Comparison of ENCODE assay signal across 8 cellular contexts in the genomic region with DNA sequence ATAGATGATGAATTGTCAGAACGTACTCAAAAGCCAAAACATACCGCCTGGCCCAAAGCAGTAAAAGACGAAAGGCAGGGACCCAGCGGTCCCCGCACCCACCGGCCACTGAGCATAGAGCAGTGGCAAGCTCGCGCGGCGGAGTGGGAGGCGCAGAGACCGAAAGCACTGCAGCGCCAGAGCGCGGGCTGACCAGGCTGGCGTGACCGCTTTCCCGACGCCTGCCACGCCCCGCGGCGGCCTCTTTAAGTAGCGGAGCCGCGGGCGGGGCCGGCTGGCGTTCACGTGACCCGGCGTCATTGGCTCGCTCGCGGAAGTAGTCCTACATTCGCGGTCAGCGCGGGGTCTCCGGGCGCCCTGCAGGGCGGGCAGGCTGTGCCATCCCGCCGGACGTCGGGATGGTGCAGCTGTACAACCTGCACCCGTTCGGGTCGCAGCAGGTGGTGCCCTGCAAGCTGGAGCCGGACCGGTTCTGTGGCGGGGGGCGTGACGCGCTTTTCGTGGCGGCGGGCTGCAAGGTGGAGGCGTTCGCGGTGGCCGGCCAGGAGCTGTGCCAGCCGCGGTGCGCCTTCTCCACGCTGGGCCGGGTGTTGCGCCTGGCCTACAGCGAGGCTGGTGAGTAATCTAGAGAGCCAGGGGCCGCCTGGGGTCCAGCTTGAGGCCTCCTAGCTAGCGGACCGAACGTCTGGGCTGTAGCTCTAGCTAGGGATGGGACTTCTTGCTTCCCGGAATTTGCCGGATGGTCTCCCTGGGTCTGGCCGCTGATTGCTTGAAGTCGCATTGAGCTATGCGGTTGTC. TPM values are rescaled to one million over a fixed set of nuclear protein-coding genes. Genes with fewer than 3 reads are reported as not detected.
DNase-seq lines count a peak whose midpoint lies in the region; ATAC-seq and TF ChIP-seq lines count a peak whose summit lies in the region.

A gene with protein sequence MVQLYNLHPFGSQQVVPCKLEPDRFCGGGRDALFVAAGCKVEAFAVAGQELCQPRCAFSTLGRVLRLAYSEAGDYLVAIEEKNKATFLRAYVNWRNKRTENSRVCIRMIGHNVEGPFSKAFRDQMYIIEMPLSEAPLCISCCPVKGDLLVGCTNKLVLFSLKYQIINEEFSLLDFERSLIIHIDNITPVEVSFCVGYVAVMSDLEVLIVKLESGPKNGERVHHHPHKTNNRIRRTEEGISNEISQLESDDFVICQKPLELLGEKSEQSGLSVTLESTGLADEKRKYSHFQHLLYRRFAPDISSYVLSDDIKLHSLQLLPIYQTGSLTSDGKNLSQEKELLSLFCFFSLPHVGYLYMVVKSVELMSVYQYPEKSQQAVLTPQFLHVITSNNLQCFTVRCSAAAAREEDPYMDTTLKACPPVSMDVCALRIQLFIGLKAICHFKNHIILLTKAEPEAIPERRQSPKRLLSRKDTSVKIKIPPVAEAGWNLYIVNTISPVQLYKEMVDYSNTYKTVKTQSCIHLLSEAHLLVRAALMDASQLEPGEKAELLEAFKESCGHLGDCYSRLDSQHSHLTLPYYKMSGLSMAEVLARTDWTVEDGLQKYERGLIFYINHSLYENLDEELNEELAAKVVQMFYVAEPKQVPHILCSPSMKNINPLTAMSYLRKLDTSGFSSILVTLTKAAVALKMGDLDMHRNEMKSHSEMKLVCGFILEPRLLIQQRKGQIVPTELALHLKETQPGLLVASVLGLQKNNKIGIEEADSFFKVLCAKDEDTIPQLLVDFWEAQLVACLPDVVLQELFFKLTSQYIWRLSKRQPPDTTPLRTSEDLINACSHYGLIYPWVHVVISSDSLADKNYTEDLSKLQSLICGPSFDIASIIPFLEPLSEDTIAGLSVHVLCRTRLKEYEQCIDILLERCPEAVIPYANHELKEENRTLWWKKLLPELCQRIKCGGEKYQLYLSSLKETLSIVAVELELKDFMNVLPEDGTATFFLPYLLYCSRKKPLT (plus strand): TSS at position 313 of the 798 bp plus-strand sequence. CDS start 86 bp downstream, at position 399.

- H3K27me3 ChIP-seq in adrenal gland (no peaks in the 10 kb centered on the region), heart left ventricle (no peaks in the 10 kb centered on the region), upper lobe of left lung (no peaks in the 10 kb centered on the region)

- POLR2A ChIA-PET in T-cell (lab: Charles Lee) = interaction anchor here (0.6 to 0.9 kb wide), 4 partner anchors 10 to 1316 kb away, joined by 3 to 8 read pairs (median 3); no protein-coding TSS in a partner anchor

- H3K36me3 ChIP-seq in adrenal gland (replicated peaks in 1 of 2) = no peaks in the 10 kb centered on the region
- H3K36me3 ChIP-seq in heart left ventricle = no peaks in the 10 kb centered on the region
- no peaks in the 10 kb centered on the region for H3K36me3 ChIP-seq in upper lobe of left lung

- peak within 1 kb of the TSS in 4 of 5 donors; percentile 81 to 91 (median 86) for H3K27ac ChIP-seq in adrenal gland
- H3K27ac ChIP-seq in heart left ventricle = peak within 1 kb of the TSS; percentile 51 to 91 (median 76)
- peak within 1 kb of the TSS; percentile 74 to 95 (median 90) for H3K27ac ChIP-seq in upper lobe of left lung

- TF ChIP-seq CTCF in adrenal gland (IDR thresholded peaks at IDR 0.05) (no peak), heart left ventricle (IDR thresholded peaks at IDR 0.05) (peak in 2 of 12 donors; percentile 19 to 27), upper lobe of left lung (IDR thresholded peaks at IDR 0.05) (peak in 4 of 6 experiments; percentile 19 to 45 (median 39))

- intact Hi-C loops in adrenal gland (cut with DNase I) = loop anchor here in 1 of 2 donors (10.0 kb wide), 1 partner anchor 55 kb away; no protein-coding TSS in a partner anchor
- intact Hi-C loops in heart left ventricle (cut with DNase I) = loop anchor here in 6 of 10 donors (2.0 to 10.0 kb wide), 2 partner anchors 143 to 355 kb away; no protein-coding TSS in a partner anchor
- intact Hi-C loops in posterior vena cava (cut with DNase I) = loop anchor here (10.0 kb wide), 2 partner anchors 145 to 175 kb away; no protein-coding TSS in a partner anchor

- ATAC-seq in HG02884 (IDR thresholded peaks at IDR 0.05; ENCODE audit: unreplicated experiment) (peak; percentile 90), T-cell (replicated peaks in 1 of 4) (peak; percentile 89 to 93 (median 90)), heart left ventricle (peak; percentile 98 to 100 (median 100)), upper lobe of left lung (ENCODE audit: low FRiP score in 2 of 2) (peak; percentile 96 to 99)

- WGBS in adrenal gland, 4 donors = 0 to 2% (median 1%) methylated on average over 11 to 78 of the region's 78 CpGs
- WGBS in heart left ventricle, 4 donors = 0 to 1% (median 0%) methylated on average over 61 to 78 of the region's 78 CpGs
- WGBS in upper lobe of left lung, 2 donors = 0% methylated on average over 17 to 42 of the region's 78 CpGs

- peak in 1 of 4 donors; percentile 69 for TF ChIP-seq EP300 in upper lobe of left lung (IDR thresholded peaks at IDR 0.05)

- TF ChIP-seq POLR2A in GM15510 (IDR thresholded peaks at IDR 0.05; ENCODE audit: borderline replicate concordance, extremely low read depth, insufficient read length) = peak; percentile 92
- peak; percentile 94 to 99 for TF ChIP-seq POLR2A in adrenal gland (IDR thresholded peaks at IDR 0.05)
- TF ChIP-seq POLR2A in heart left ventricle (IDR thresholded peaks at IDR 0.05) = peak; percentile 48 to 97
- TF ChIP-seq POLR2A in upper lobe of left lung (IDR thresholded peaks at IDR 0.05) = peak in 3 of 4 donors; percentile 91 to 98 (median 98)

- H3K9me3 ChIP-seq in adrenal gland (replicated peaks in 1 of 3) (no peaks in the 10 kb centered on the region), heart left ventricle (no peaks in the 10 kb centered on the region), upper lobe of left lung (no peaks in the 10 kb centered on the region)

- H3K4me3 ChIP-seq in adrenal gland = peak within 1 kb of the TSS; percentile 33 to 74 (median 70)
- H3K4me3 ChIP-seq in heart left ventricle = peak within 1 kb of the TSS; percentile 65 to 99 (median 92)
- peak within 1 kb of the TSS; percentile 39 to 95 (median 90) for H3K4me3 ChIP-seq in upper lobe of left lung

- H3K36me3 Mint-ChIP-seq in T-cell = peaks cover 5% of the 10 kb centered on the region

- DNase-seq in NCI-H146 (lab: John Stamatoyannopoulos, UW) (peak; percentile 98), T-cell (peak; percentile 53 to 84 (median 70)), adrenal gland (peak; percentile 88 to 96 (median 93)), heart left ventricle (peak; percentile 93 to 96 (median 93)), posterior vena cava (ENCODE audit: low spot score) (peak; percentile 98), upper lobe of left lung (peak; percentile 97 to 99)

- CTCF ChIA-PET in T-cell (lab: Charles Lee) = interaction anchor here (0.6 to 3.0 kb wide), 13 partner anchors 9 to 1606 kb away, joined by 3 to 26 read pairs (median 3); partner anchors contain the start of gene COMMD2 (in 2 of the 2)

- H3K4me1 ChIP-seq in adrenal gland (replicated peaks in 1 of 2) (peaks cover 0 to 36% of the 10 kb centered on the region in 2 donors), heart left ventricle (peaks cover 0 to 43% (median 22%) of the 10 kb centered on the region in 12 donors), upper lobe of left lung (peaks cover 21 to 42% (median 28%) of the 10 kb centered on the region in 4 donors)

- no peaks in the 10 kb centered on the region for H3K9me3 Mint-ChIP-seq in T-cell

- H3K27ac Mint-ChIP-seq in T-cell = peak within 1 kb of the TSS; percentile 68 to 85

- peaks cover 4 to 12% of the 10 kb centered on the region in 2 donors for H3K27me3 Mint-ChIP-seq in T-cell

- peaks cover 48 to 49% (median 48%) of the 10 kb centered on the region in 3 donors for H3K4me1 Mint-ChIP-seq in T-cell

- peak within 1 kb of the TSS; percentile 90 to 99 (median 96) for H3K4me3 Mint-ChIP-seq in T-cell

RNA-seq across cellular contexts. Expression of the gene that starts here (rescaled TPM):
- total RNA-seq in T-cell (10 to 100 TPM; 18.6 to 28.4 (median 21.5) TPM), adrenal gland (10 to 100 TPM; 20.2 to 38.2 (median 28.9) TPM), heart left ventricle (10 to 100 TPM in 2 of 9 donors, 1 to 10 TPM in 7; 4.4 to 15.6 (median 6.3) TPM), posterior vena cava (10 to 100 TPM; 14.5 to 16.3 TPM), upper lobe of left lung (10 to 100 TPM; 13.4 to 29.8 (median 17.8) TPM)
- polyA plus RNA-seq in adrenal gland (10 to 100 TPM in 1 of 3 donors, 1 to 10 TPM in 2; 6.7 to 35.5 (median 7.3) TPM), heart left ventricle (1 to 10 TPM; 3.0 to 5.4 TPM)

Comparison
In these comparisons a context has a peak if more than half of its experiments do, and no peak if none do; other contexts are left out.
1. Peak in every context shown above with its lines: DNase-seq, ATAC-seq, H3K4me3 ChIP-seq and H3K27ac ChIP-seq.
2. CTCF ChIP-seq: peak in upper lobe of left lung (4 of 6); none in adrenal gland (0 of 6).